In the genomic region with DNA sequence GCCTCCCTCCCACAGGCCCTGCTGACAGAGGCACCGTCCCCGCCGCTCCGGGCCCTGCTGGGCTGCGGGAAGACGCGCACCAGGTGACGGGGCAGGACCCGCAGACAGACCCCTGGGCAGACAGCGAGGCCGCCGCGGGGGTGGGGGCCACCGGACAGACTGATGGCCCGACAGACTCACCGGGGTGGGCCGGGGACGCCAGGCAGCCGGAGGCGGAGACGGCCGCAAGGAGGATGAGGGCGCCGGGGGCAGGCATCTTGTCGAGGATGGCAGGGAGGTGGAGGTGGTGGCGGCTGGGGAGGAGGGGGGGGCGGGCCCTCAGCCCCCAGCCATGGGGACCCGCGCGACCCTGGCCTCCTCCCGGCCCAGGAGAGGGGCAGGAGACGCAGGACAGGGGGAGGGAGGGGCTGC, we compare ENCODE assay signal across 1 cellular context.
TF ChIP-seq lines count a peak whose summit lies in the region.

No MANE protein-coding gene starts in this region.

TF ChIP-seq in A549, 52 proteins besides CTCF, POLR2A, EP300 and RAD21 (continued from another document):
- TF ChIP-seq CHD2 (IDR thresholded peaks at IDR 0.05; ENCODE audit: low read length, partially characterized antibody) (no peak), RNF2 (IDR thresholded peaks at IDR 0.05; ENCODE audit: borderline replicate concordance, low read depth) (no peak), MYC (IDR thresholded peaks at IDR 0.05; ENCODE audit: borderline replicate concordance, low read length) (no peak), SMC3 (IDR thresholded peaks at IDR 0.05) (no peak), NPAS2 (CRISPR knock-in tag; IDR thresholded peaks at IDR 0.05; ENCODE audit: borderline replicate concordance) (no peak)
- TF ChIP-seq, protein P1, sequence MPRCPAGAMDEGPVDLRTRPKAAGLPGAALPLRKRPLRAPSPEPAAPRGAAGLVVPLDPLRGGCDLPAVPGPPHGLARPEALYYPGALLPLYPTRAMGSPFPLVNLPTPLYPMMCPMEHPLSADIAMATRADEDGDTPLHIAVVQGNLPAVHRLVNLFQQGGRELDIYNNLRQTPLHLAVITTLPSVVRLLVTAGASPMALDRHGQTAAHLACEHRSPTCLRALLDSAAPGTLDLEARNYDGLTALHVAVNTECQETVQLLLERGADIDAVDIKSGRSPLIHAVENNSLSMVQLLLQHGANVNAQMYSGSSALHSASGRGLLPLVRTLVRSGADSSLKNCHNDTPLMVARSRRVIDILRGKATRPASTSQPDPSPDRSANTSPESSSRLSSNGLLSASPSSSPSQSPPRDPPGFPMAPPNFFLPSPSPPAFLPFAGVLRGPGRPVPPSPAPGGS (IDR thresholded peaks at IDR 0.05), result no peak
- TF ChIP-seq, protein P2, sequence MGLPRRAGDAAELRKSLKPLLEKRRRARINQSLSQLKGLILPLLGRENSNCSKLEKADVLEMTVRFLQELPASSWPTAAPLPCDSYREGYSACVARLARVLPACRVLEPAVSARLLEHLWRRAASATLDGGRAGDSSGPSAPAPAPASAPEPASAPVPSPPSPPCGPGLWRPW (IDR thresholded peaks at IDR 0.05), result no peak
